In genomic region chr12:106302401-106303201, GRCh38 we compare ENCODE assay signal across 8 cellular contexts.
DNase-seq lines count a peak whose midpoint lies in the region; ATAC-seq lines count a peak whose summit lies in the region.

Gene TCP11L2, plus strand, starts transcription at chr12:106302733. Its CDS starts 8,343 bp downstream, at chr12:106311076.

- H3K4me3 ChIP-seq in effector memory CD4-positive, alpha-beta T cell (ENCODE audit: insufficient read depth, low read depth, low read length, poor library complexity, severe bottlenecking): peak within 1 kb of the TSS; percentile 78

- H3K27me3 Mint-ChIP-seq in memory B cell: no peaks in the 10 kb centered on the region

- H3K4me1 Mint-ChIP-seq in memory B cell: peaks cover 41% of the 10 kb centered on the region

- H3K36me3 Mint-ChIP-seq in memory B cell: peaks cover 16% of the 10 kb centered on the region

- no peaks in the 10 kb centered on the region for H3K27me3 ChIP-seq in effector memory CD4-positive, alpha-beta T cell (replicated peaks; ENCODE audit: control insufficient read depth, insufficient read depth, low read length, poor library complexity, severe bottlenecking)

- ATAC-seq in GM19438 (IDR thresholded peaks at IDR 0.05; ENCODE audit: low read depth, unreplicated experiment) (peak; percentile 58), HG03571 (IDR thresholded peaks at IDR 0.05; ENCODE audit: unreplicated experiment) (peak; percentile 70), memory B cell (ENCODE audit: low read depth) (peak; percentile 44)

- peak within 1 kb of the TSS; percentile 99 for H3K4me3 Mint-ChIP-seq in memory B cell

- DNase-seq in C1 segment of cervical spinal cord (lab: John Stamatoyannopoulos, UW) (peak; percentile 63 to 99 (median 92)), NK-92 (lab: John Stamatoyannopoulos, UW; ENCODE audit: unreplicated experiment) (peak; percentile 50), memory B cell (ENCODE audit: low spot score in 2 of 2) (peak; percentile 96 to 97)
- DNase-seq in activated CD8-positive, alpha-beta memory T cell treated with anti-CD3 and anti-CD28 coated beads for 48 hours (ENCODE audit: low read depth in 2 of 3, low spot score in 2 of 3): peak; percentile 64 to 73 (median 69)
- DNase-seq in effector memory CD4-positive, alpha-beta T cell: peak; percentile 83 to 88 (median 84)
- peak; percentile 71 to 85 (median 78) for DNase-seq in stimulated activated CD4-positive, alpha-beta T cell treated with anti-CD3 and anti-CD28 coated beads, TNF-alpha, amount 100 ng/mL, for 48 hours (ENCODE audit: low read depth in 3 of 3)

- peak within 1 kb of the TSS; percentile 99 for H3K27ac Mint-ChIP-seq in memory B cell

- no peaks in the 10 kb centered on the region for H3K9me3 Mint-ChIP-seq in memory B cell

- H3K27ac ChIP-seq in effector memory CD4-positive, alpha-beta T cell (ENCODE audit: insufficient read depth, low read length, poor library complexity, severe bottlenecking): peak within 1 kb of the TSS; percentile 99

- no peaks in the 10 kb centered on the region for H3K9me3 ChIP-seq in effector memory CD4-positive, alpha-beta T cell (ENCODE audit: control insufficient read depth, low read length)

- H3K36me3 ChIP-seq in effector memory CD4-positive, alpha-beta T cell (ENCODE audit: control insufficient read depth, insufficient read depth, low read length): no peaks in the 10 kb centered on the region

- H3K4me1 ChIP-seq in effector memory CD4-positive, alpha-beta T cell (ENCODE audit: control insufficient read depth, insufficient read depth, low read length, poor library complexity, severe bottlenecking): peaks cover 33% of the 10 kb centered on the region

Comparison
In these comparisons a context has a peak if more than half of its experiments do, and no peak if none do; other contexts are left out.
1. Peak in every context shown above with its lines: DNase-seq, ATAC-seq, H3K4me3 ChIP-seq and H3K27ac ChIP-seq.